27 cellular contexts compared by ENCODE assay signal in genomic region chr5:17990168-17990567, GRCh38.
DNase-seq lines count a peak whose midpoint lies in the region; ATAC-seq and TF ChIP-seq lines count a peak whose summit lies in the region.
"Had no signal": no experiment of that assay in that cellular context is flagged by ENCODE, and none has a peak within 500 bp of the region (broad histone marks: within the 10 kb centered on the region; RNA-seq: fewer than 3 reads in every experiment).

No MANE protein-coding gene starts in this region.

- no peak overlapping the region for H3K4me3 Mint-ChIP-seq in stimulated activated naive B cell treated with anti-CD40 and anti-IgM and Interleukin-4, amounts not matched to agents 10 μg/mL and 1 μg/mL and 100 μg/mL, for 72 hours
- no peak overlapping the region for H3K4me3 Mint-ChIP-seq in CD14-positive monocyte
- H3K4me3 Mint-ChIP-seq: activated CD4-positive, alpha-beta T cell treated with anti-CD3 and anti-CD28 coated beads for 36 hours; activated CD8-positive, alpha-beta T cell treated with anti-CD3 and anti-CD28 coated beads, Interleukin-2, amount 10 ng/mL, durations not matched to agents 7 days and 5 days; activated naive CD8-positive, alpha-beta T cell treated with anti-CD3 and anti-CD28 coated beads, Interleukin-2, amount 10 ng/mL, durations not matched to agents 7 days and 5 days; central memory CD8-positive, alpha-beta T cell; immature natural killer cell; T-helper 2 cell treated with Interferon-gamma antibody and Interleukin-4, amounts not matched to agents 5 μg/mL and 100 μg/mL, for 36 hours had no signal

- H3K4me1 ChIP-seq in ACC112 (ENCODE audit: control insufficient read depth, insufficient read depth, low read length, unreplicated experiment) (no peaks in the 10 kb centered on the region), lower lobe of right lung (no peaks in the 10 kb centered on the region)
- H3K4me1 ChIP-seq: A549, BE2C, gastroesophageal sphincter, left lung, prostate gland, vagina had no signal

- no peak for TF ChIP-seq CTCF in lower lobe of right lung (IDR thresholded peaks at IDR 0.05)
- TF ChIP-seq CTCF in CD14-positive monocyte (IDR thresholded peaks at IDR 0.05): no peak

- H3K27ac ChIP-seq in ACC112 (ENCODE audit: low read depth, low read length) (no peak overlapping the region), lower lobe of right lung (no peak overlapping the region)
- H3K27ac ChIP-seq: A549, gastroesophageal sphincter, left lung, neutrophil, prostate gland, vagina had no signal

- no peaks in the 10 kb centered on the region for H3K27me3 ChIP-seq in ACC112 (ENCODE audit: insufficient read depth, low read length)
- no peaks in the 10 kb centered on the region for H3K27me3 ChIP-seq in lower lobe of right lung (ENCODE audit: low read depth)
- H3K27me3 ChIP-seq: BE2C, gastroesophageal sphincter, left lung, neutrophil, vagina had no signal

- H3K4me3 ChIP-seq in ACC112 (ENCODE audit: low read depth, low read length): no peak overlapping the region
- H3K4me3 ChIP-seq in lower lobe of right lung: no peak overlapping the region
- H3K4me3 ChIP-seq: A549, gastroesophageal sphincter, left lung, prostate gland, vagina had no signal

- H3K36me3 Mint-ChIP-seq in stimulated activated naive B cell treated with anti-CD40 and anti-IgM and Interleukin-4, amounts not matched to agents 10 μg/mL and 1 μg/mL and 100 μg/mL, for 72 hours: no peaks in the 10 kb centered on the region
- no peaks in the 10 kb centered on the region for H3K36me3 Mint-ChIP-seq in CD14-positive monocyte
- H3K36me3 Mint-ChIP-seq: activated naive CD8-positive, alpha-beta T cell treated with anti-CD3 and anti-CD28 coated beads, Interleukin-2, amount 10 ng/mL, durations not matched to agents 7 days and 5 days; immature natural killer cell had no signal

- no peaks in the 10 kb centered on the region for H3K4me1 Mint-ChIP-seq in stimulated activated naive B cell treated with anti-CD40 and anti-IgM and Interleukin-4, amounts not matched to agents 10 μg/mL and 1 μg/mL and 100 μg/mL, for 72 hours
- no peaks in the 10 kb centered on the region for H3K4me1 Mint-ChIP-seq in CD14-positive monocyte
- H3K4me1 Mint-ChIP-seq: activated CD4-positive, alpha-beta T cell treated with anti-CD3 and anti-CD28 coated beads for 36 hours; activated naive CD8-positive, alpha-beta T cell treated with anti-CD3 and anti-CD28 coated beads, Interleukin-2, amount 10 ng/mL, durations not matched to agents 7 days and 5 days; central memory CD8-positive, alpha-beta T cell; immature natural killer cell had no signal

- H3K9me3 Mint-ChIP-seq in stimulated activated naive B cell treated with anti-CD40 and anti-IgM and Interleukin-4, amounts not matched to agents 10 μg/mL and 1 μg/mL and 100 μg/mL, for 72 hours: no peaks in the 10 kb centered on the region
- H3K9me3 Mint-ChIP-seq in CD14-positive monocyte: peaks cover 0 to 4% (median 0%) of the 10 kb centered on the region in 7 donors
- H3K9me3 Mint-ChIP-seq: activated naive CD8-positive, alpha-beta T cell treated with anti-CD3 and anti-CD28 coated beads, Interleukin-2, amount 10 ng/mL, durations not matched to agents 7 days and 5 days had no signal

- H3K27me3 Mint-ChIP-seq in stimulated activated naive B cell treated with anti-CD40 and anti-IgM and Interleukin-4, amounts not matched to agents 10 μg/mL and 1 μg/mL and 100 μg/mL, for 72 hours: no peaks in the 10 kb centered on the region
- peaks cover 0 to 1% (median 0%) of the 10 kb centered on the region in 3 donors for H3K27me3 Mint-ChIP-seq in CD14-positive monocyte (ENCODE audit: low read depth in 3 of 3)
- H3K27me3 Mint-ChIP-seq: activated CD4-positive, alpha-beta T cell treated with anti-CD3 and anti-CD28 coated beads for 36 hours; activated naive CD8-positive, alpha-beta T cell treated with anti-CD3 and anti-CD28 coated beads, Interleukin-2, amount 10 ng/mL, durations not matched to agents 7 days and 5 days; central memory CD8-positive, alpha-beta T cell had no signal

- no peak overlapping the region for H3K27ac Mint-ChIP-seq in stimulated activated naive B cell treated with anti-CD40 and anti-IgM and Interleukin-4, amounts not matched to agents 10 μg/mL and 1 μg/mL and 100 μg/mL, for 72 hours
- H3K27ac Mint-ChIP-seq in CD14-positive monocyte: no peak overlapping the region
- H3K27ac Mint-ChIP-seq: activated CD4-positive, alpha-beta T cell treated with anti-CD3 and anti-CD28 coated beads for 36 hours; activated CD8-positive, alpha-beta T cell treated with anti-CD3 and anti-CD28 coated beads, Interleukin-2, amount 10 ng/mL, durations not matched to agents 7 days and 5 days; activated naive CD8-positive, alpha-beta T cell treated with anti-CD3 and anti-CD28 coated beads, Interleukin-2, amount 10 ng/mL, durations not matched to agents 7 days and 5 days; immature natural killer cell; T-helper 2 cell treated with Interferon-gamma antibody and Interleukin-4, amounts not matched to agents 5 μg/mL and 100 μg/mL, for 36 hours had no signal

- DNase-seq in NCI-H1436 (lab: John Stamatoyannopoulos, UW) (peak; percentile 83), NCI-H446 treated with DMSO at 0.1 percent for 48 hours (lab: John Stamatoyannopoulos, UW) (peak; percentile 71), cerebellum (ENCODE audit: low spot score) (peak; percentile 16), lower lobe of right lung (no peak), CD14-positive monocyte (ENCODE audit: low spot score) (no peak)
- DNase-seq in stimulated activated naive B cell treated with anti-CD40 and anti-IgM and Interleukin-4, amounts not matched to agents 10 μg/mL and 1 μg/mL and 100 μg/mL, for 72 hours: no peak
- DNase-seq: activated CD4-positive, alpha-beta T cell treated with anti-CD3 and anti-CD28 coated beads for 36 hours; activated CD8-positive, alpha-beta T cell treated with anti-CD3 and anti-CD28 coated beads, Interleukin-2, amount 10 ng/mL, durations not matched to agents 7 days and 5 days; activated naive CD8-positive, alpha-beta T cell treated with anti-CD3 and anti-CD28 coated beads, Interleukin-2, amount 10 ng/mL, durations not matched to agents 7 days and 5 days; BE2C; DMS53; hippocampal formation; immature natural killer cell; IMR-90; left lung; NCI-H2171; NCI-H526; stimulated activated naive CD8-positive, alpha-beta T cell treated with anti-CD3 and anti-CD28 coated beads, Interleukin-15, Interleukin-2, amounts not matched to agents 100 U/mL and 50 U/mL, for 24 hours had no signal

- H3K9me3 ChIP-seq in lower lobe of right lung: no peaks in the 10 kb centered on the region
- H3K9me3 ChIP-seq: A549, BE2C, gastroesophageal sphincter, left lung, neutrophil, prostate gland, vagina had no signal

- H3K79me2 ChIP-seq in ACC112 (ENCODE audit: control insufficient read depth, insufficient read depth, low read length, unreplicated experiment): no peaks in the 10 kb centered on the region

- H3K36me3 ChIP-seq in ACC112 (ENCODE audit: insufficient read depth, low read length) (no peaks in the 10 kb centered on the region), lower lobe of right lung (no peaks in the 10 kb centered on the region)
- H3K36me3 ChIP-seq: BE2C, gastroesophageal sphincter, left lung, neutrophil, prostate gland, vagina had no signal

- ATAC-seq in stimulated activated naive B cell treated with anti-CD40 and anti-IgM and Interleukin-4, amounts not matched to agents 10 μg/mL and 1 μg/mL and 100 μg/mL, for 72 hours (replicated peaks): no peak
- no peak for ATAC-seq in lower lobe of right lung
- ATAC-seq in HG02885 (IDR thresholded peaks at IDR 0.05; ENCODE audit: poor library complexity, unreplicated experiment): no peak
- ATAC-seq: A549; activated CD4-positive, alpha-beta T cell treated with anti-CD3 and anti-CD28 coated beads for 36 hours; activated CD8-positive, alpha-beta T cell treated with anti-CD3 and anti-CD28 coated beads, Interleukin-2, amount 10 ng/mL, durations not matched to agents 7 days and 5 days; gastroesophageal sphincter; left lung; stimulated activated naive CD8-positive, alpha-beta T cell treated with anti-CD3 and anti-CD28 coated beads, Interleukin-15, Interleukin-2, amounts not matched to agents 100 U/mL and 50 U/mL, for 24 hours had no signal

- intact Hi-C loops in lower lobe of right lung (cut with DNase I) (no loop called here), CD14-positive monocyte (cut with micrococcal nuclease) (no loop called here)

- H2AFZ ChIP-seq in ACC112 (ENCODE audit: low read length, unreplicated experiment): peak overlapping the region; percentile 6

Comparison
In these comparisons a context has a peak if more than half of its experiments do, and no peak if none do; other contexts are left out.
1. DNase-seq: peak in NCI-H1436 (single experiment), NCI-H446 treated with DMSO at 0.1 percent for 48 hours (single experiment) and cerebellum (single experiment); none in stimulated activated naive B cell treated with anti-CD40 and anti-IgM and Interleukin-4, amounts not matched to agents 10 μg/mL and 1 μg/mL and 100 μg/mL, for 72 hours (single experiment), lower lobe of right lung (single experiment) and CD14-positive monocyte (single experiment).